1 cellular context compared by ENCODE assay signal in genomic region chr5:149406203-149406978, GRCh38.
TF ChIP-seq lines count a peak whose summit lies in the region.

No MANE protein-coding gene starts in this region.

TF ChIP-seq in SK-N-SH, 30 proteins besides CTCF, POLR2A, EP300 and RAD21 (continued from another document):
- TF ChIP-seq, protein P1, sequence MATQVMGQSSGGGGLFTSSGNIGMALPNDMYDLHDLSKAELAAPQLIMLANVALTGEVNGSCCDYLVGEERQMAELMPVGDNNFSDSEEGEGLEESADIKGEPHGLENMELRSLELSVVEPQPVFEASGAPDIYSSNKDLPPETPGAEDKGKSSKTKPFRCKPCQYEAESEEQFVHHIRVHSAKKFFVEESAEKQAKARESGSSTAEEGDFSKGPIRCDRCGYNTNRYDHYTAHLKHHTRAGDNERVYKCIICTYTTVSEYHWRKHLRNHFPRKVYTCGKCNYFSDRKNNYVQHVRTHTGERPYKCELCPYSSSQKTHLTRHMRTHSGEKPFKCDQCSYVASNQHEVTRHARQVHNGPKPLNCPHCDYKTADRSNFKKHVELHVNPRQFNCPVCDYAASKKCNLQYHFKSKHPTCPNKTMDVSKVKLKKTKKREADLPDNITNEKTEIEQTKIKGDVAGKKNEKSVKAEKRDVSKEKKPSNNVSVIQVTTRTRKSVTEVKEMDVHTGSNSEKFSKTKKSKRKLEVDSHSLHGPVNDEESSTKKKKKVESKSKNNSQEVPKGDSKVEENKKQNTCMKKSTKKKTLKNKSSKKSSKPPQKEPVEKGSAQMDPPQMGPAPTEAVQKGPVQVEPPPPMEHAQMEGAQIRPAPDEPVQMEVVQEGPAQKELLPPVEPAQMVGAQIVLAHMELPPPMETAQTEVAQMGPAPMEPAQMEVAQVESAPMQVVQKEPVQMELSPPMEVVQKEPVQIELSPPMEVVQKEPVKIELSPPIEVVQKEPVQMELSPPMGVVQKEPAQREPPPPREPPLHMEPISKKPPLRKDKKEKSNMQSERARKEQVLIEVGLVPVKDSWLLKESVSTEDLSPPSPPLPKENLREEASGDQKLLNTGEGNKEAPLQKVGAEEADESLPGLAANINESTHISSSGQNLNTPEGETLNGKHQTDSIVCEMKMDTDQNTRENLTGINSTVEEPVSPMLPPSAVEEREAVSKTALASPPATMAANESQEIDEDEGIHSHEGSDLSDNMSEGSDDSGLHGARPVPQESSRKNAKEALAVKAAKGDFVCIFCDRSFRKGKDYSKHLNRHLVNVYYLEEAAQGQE (IDR thresholded peaks at IDR 0.05; ENCODE audit: low read depth, low read length), result no peak
- TF ChIP-seq EZH2phosphoT487 (IDR thresholded peaks at IDR 0.05; ENCODE audit: borderline replicate concordance, low read depth) (no peak), SMC3 (IDR thresholded peaks at IDR 0.05; ENCODE audit: low read depth, low read length) (no peak), PBX3 (IDR thresholded peaks at IDR 0.05) (no peak), NRF1 (IDR thresholded peaks at IDR 0.05; ENCODE audit: low read depth, low read length) (no peak), CHD2 (IDR thresholded peaks at IDR 0.05; ENCODE audit: low read length, partially characterized antibody) (peak; percentile 65), TCF12 (IDR thresholded peaks at IDR 0.05) (peak; percentile 94), USF2 (IDR thresholded peaks at IDR 0.05; ENCODE audit: borderline replicate concordance, low read depth, low read length) (peak; percentile 75), SIN3A (IDR thresholded peaks at IDR 0.05; ENCODE audit: borderline replicate concordance, low read depth, low read length) (no peak), NFIC (IDR thresholded peaks at IDR 0.05; ENCODE audit: borderline replicate concordance) (peak; percentile 63; the same call in 1 of the 2 replicates)
- TF ChIP-seq, protein P2, sequence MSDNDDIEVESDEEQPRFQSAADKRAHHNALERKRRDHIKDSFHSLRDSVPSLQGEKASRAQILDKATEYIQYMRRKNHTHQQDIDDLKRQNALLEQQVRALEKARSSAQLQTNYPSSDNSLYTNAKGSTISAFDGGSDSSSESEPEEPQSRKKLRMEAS (IDR thresholded peaks at IDR 0.05; ENCODE audit: low read depth), result no peak
- TF ChIP-seq, protein P3, sequence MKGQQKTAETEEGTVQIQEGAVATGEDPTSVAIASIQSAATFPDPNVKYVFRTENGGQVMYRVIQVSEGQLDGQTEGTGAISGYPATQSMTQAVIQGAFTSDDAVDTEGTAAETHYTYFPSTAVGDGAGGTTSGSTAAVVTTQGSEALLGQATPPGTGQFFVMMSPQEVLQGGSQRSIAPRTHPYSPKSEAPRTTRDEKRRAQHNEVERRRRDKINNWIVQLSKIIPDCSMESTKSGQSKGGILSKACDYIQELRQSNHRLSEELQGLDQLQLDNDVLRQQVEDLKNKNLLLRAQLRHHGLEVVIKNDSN (IDR thresholded peaks at IDR 0.05; ENCODE audit: borderline replicate concordance, low read depth), result peak; percentile 94
